ENCODE assay signal across 29 cellular contexts in genomic region chr9:131692612-131692976, GRCh38. TPM values are rescaled to one million over a fixed set of nuclear protein-coding genes. Genes with fewer than 3 reads are reported as not detected.
A peak's percentile ranks its signal among the peaks of the same experiment; 100 is the strongest.
DNase-seq lines count a peak whose midpoint lies in the region; ATAC-seq, FAIRE-seq and TF ChIP-seq lines count a peak whose summit lies in the region.
"Had no signal": no experiment of that assay in that cellular context is flagged by ENCODE, and none has a peak within 500 bp of the region (broad histone marks: within the 10 kb centered on the region; RNA-seq: fewer than 3 reads in every experiment).

No MANE protein-coding gene starts in this region.

- H3K36me3 ChIP-seq in HepG2 (replicated peaks in 1 of 2; ENCODE audit: control insufficient read depth in 1 of 2, insufficient read depth in 2 of 2, low read length in 2 of 2): no peaks in the 10 kb centered on the region

- H3K9me3 Mint-ChIP-seq in T-helper 2 cell treated with Interferon-gamma antibody and Interleukin-4, amounts not matched to agents 5 μg/mL and 100 μg/mL, for 36 hours: no peaks in the 10 kb centered on the region
- H3K9me3 Mint-ChIP-seq: neural crest cell; stimulated activated effector memory CD8-positive, alpha-beta T cell treated with anti-CD3 and anti-CD28 coated beads, Interleukin-12 subunit alpha, Interleukin-12 subunit beta, amount 100 ng/mL, for 72 hours had no signal

- POLR2A ChIA-PET in HepG2 (lab: Yijun Ruan, JAX): interaction anchor here (0.8 kb wide), 1 partner anchor 18 kb away, joined by 4 read pairs; no protein-coding TSS in a partner anchor

- no peak for DNase-seq in T-helper 2 cell treated with Interferon-gamma antibody and Interleukin-4, amounts not matched to agents 5 μg/mL and 100 μg/mL, for 36 hours (ENCODE audit: low spot score)
- DNase-seq in T-helper 2 cell (no peak), caudate nucleus (lab: John Stamatoyannopoulos, UW) (peak in 4 of 61 donors; percentile 15 to 42 (median 26)), HepG2 (ENCODE audit: low spot score) (no peak), GM13976 (ENCODE audit: low spot score) (no peak), substantia nigra (lab: John Stamatoyannopoulos, UW) (no peak), SW480 (ENCODE audit: low spot score) (no peak)
- DNase-seq: activated CD4-positive, alpha-beta T cell treated with anti-CD3 and anti-CD28 coated beads, Interleukin-2, amount 50 U/mL, for 4 hours; activated T-cell treated with anti-CD3 and anti-CD28 coated beads for 4 hours; COR-L47; DND-41; head of caudate nucleus; left ventricle myocardium superior; NCI-H1092 treated with DMSO at 0.1 percent for 48 hours; NCI-H2081 treated with DMSO at 0.1 percent for 48 hours; NCI-H510A; psoas muscle; SJCRH30; stimulated activated CD4-positive, alpha-beta T cell treated with anti-CD3 and anti-CD28 coated beads, Interleukin-1b, Interleukin-23, amount 100 ng/mL, for 48 hours; T-helper 1 cell; testis had no signal

- peaks cover 43% of the 10 kb centered on the region for H3K4me1 ChIP-seq in HepG2 (ENCODE audit: insufficient read depth, low read length)

- no peak overlapping the region for H2AFZ ChIP-seq in HepG2 (ENCODE audit: low read length)

- no peak overlapping the region for H3K9ac ChIP-seq in HepG2 (ENCODE audit: insufficient read depth, low read depth, low read length)

- H3K27ac Mint-ChIP-seq in T-helper 2 cell treated with Interferon-gamma antibody and Interleukin-4, amounts not matched to agents 5 μg/mL and 100 μg/mL, for 36 hours: no peak overlapping the region

- intact Hi-C loops in HepG2 (cut with micrococcal nuclease; ENCODE audit: unreplicated experiment): no loop called here

- TF ChIP-seq POLR2A in HepG2 (IDR thresholded peaks at IDR 0.05; ENCODE audit: insufficient read depth in 1 of 2, low read depth in 2 of 2, low read length in 2 of 2): no peak

- no peaks in the 10 kb centered on the region for H3K27me3 Mint-ChIP-seq in T-helper 2 cell treated with Interferon-gamma antibody and Interleukin-4, amounts not matched to agents 5 μg/mL and 100 μg/mL, for 36 hours (ENCODE audit: low read depth)

- H3K4me1 Mint-ChIP-seq in T-helper 2 cell treated with Interferon-gamma antibody and Interleukin-4, amounts not matched to agents 5 μg/mL and 100 μg/mL, for 36 hours (ENCODE audit: low read depth): peaks cover 74% of the 10 kb centered on the region

- H3K4me3 Mint-ChIP-seq in T-helper 2 cell treated with Interferon-gamma antibody and Interleukin-4, amounts not matched to agents 5 μg/mL and 100 μg/mL, for 36 hours: peak overlapping the region; percentile 19
- H3K4me3 Mint-ChIP-seq: neural crest cell had no signal

- CTCF ChIA-PET in HepG2 (lab: Yijun Ruan, JAX; ENCODE audit: low intra/inter-chr PET ratio, low total read pairs): no interaction called here

- in situ Hi-C loops in HepG2 (cut with HindIII; ENCODE audit: extremely low pct_ligation_motif_present, low pct_unique_long_range_greater_than_20kb) (no loop called here), GM13976 (cut with MboI; ENCODE audit: low sequenced_read_pairs, unreplicated experiment) (no loop called here)

- no peak overlapping the region for H3K4me3 ChIP-seq in HepG2 (replicated peaks in 1 of 3; ENCODE audit: insufficient read depth in 1 of 3, low read depth in 2 of 3, low read length in 3 of 3)
- H3K4me3 ChIP-seq: psoas muscle, SJCRH30, skin epidermis, testis had no signal

- peaks cover 40% of the 10 kb centered on the region for H3K79me2 ChIP-seq in HepG2 (ENCODE audit: insufficient read depth, low read length)

- H3K4me2 ChIP-seq in HepG2 (ENCODE audit: low read depth, low read length): no peak overlapping the region

- H3K9me3 ChIP-seq in HepG2 (ENCODE audit: low read length): no peaks in the 10 kb centered on the region
- H3K9me3 ChIP-seq: psoas muscle, SJCRH30, testis had no signal

- no peak for FAIRE-seq in HepG2 (lab: Jason Lieb, UNC)
- FAIRE-seq: endometrium had no signal

- peaks cover 5% of the 10 kb centered on the region for H4K20me1 ChIP-seq in HepG2 (ENCODE audit: insufficient read depth, low read length)

- TF ChIP-seq EP300 in HepG2 (IDR thresholded peaks at IDR 0.05; ENCODE audit: low read depth in 2 of 2, low read length in 2 of 2): no peak
- no peak for TF ChIP-seq EP300 in HepG2 (CRISPR knock-in tag; IDR thresholded peaks at IDR 0.05; ENCODE audit: borderline replicate concordance)

- no TSS peak for BruUV-seq in HepG2 (replicated peaks; lab: Mats Ljungman, UMichigan)

- WGBS in HepG2 (ENCODE audit: low lambda C conversion rate): 86% methylated on average over 4 of the region's 4 CpGs

- TF ChIP-seq RAD21 in HepG2 (CRISPR knock-in tag; IDR thresholded peaks at IDR 0.05): no peak

- H3K27me3 ChIP-seq in HepG2 (ENCODE audit: control insufficient read depth in 1 of 2, insufficient read depth in 2 of 2, low read length in 2 of 2): no peaks in the 10 kb centered on the region
- H3K27me3 ChIP-seq: SJCRH30, testis had no signal

- H3K27ac ChIP-seq in caudate nucleus (ENCODE audit: low read depth, low read length) (peak overlapping the region; percentile 2), HepG2 (ENCODE audit: extremely low read length, insufficient read depth, low read length) (no peak overlapping the region), substantia nigra (ENCODE audit: low read depth, low read length, poor library complexity, severe bottlenecking) (no peak overlapping the region)
- H3K27ac ChIP-seq: 22Rv1, psoas muscle, SJCRH30, skin epidermis, testis, VCaP had no signal

- H3K36me3 Mint-ChIP-seq in T-helper 2 cell treated with Interferon-gamma antibody and Interleukin-4, amounts not matched to agents 5 μg/mL and 100 μg/mL, for 36 hours (ENCODE audit: low read depth): peaks cover 22% of the 10 kb centered on the region

- ATAC-seq in HepG2 (no peak), GM21381 (IDR thresholded peaks at IDR 0.05; ENCODE audit: unreplicated experiment) (no peak)
- ATAC-seq: left ventricle myocardium superior; Panc1; psoas muscle; stimulated activated effector memory CD8-positive, alpha-beta T cell treated with anti-CD3 and anti-CD28 coated beads, Interleukin-12 subunit alpha, Interleukin-12 subunit beta, amount 100 ng/mL, for 72 hours had no signal

- TF ChIP-seq CTCF in HepG2 (CRISPR knock-in tag; IDR thresholded peaks at IDR 0.05): no peak
- TF ChIP-seq CTCF in GM13976 (IDR thresholded peaks at IDR 0.05; ENCODE audit: borderline replicate concordance, control extremely low read depth, extremely low read depth, insufficient read depth, missing control alignments): no peak

TF ChIP-seq in HepG2, 621 proteins besides CTCF, POLR2A, EP300 and RAD21:
- TF ChIP-seq CEBPG (CRISPR knock-in tag; IDR thresholded peaks at IDR 0.05): peak; percentile 57
- TF ChIP-seq CEBPB (IDR thresholded peaks at IDR 0.05; ENCODE audit: borderline replicate concordance, low read depth, low read length): peak; percentile 64
- no peak for TF ChIP-seq HMG20A (CRISPR knock-in tag; IDR thresholded peaks at IDR 0.05; ENCODE audit: borderline replicate concordance)
- no peak for TF ChIP-seq PBX3 (CRISPR knock-in tag; IDR thresholded peaks at IDR 0.05; ENCODE audit: borderline replicate concordance)
- TF ChIP-seq ZNF563 (CRISPR knock-in tag; IDR thresholded peaks at IDR 0.05): no peak
TF ChIP-seq in HepG2: peak in this region for 2.

RNA-seq across cellular contexts. Expression of gene RAPGEF1, which starts 47.3 kb away (rescaled TPM):
- 21.2 and 21.7 TPM in 2 replicates for total RNA-seq in HepG2 (2016; rRNA removed; fragmentation: Illumina TruSeq; extraction: Trizol)
- total RNA-seq in HepG2 (2016; cell fraction: cytosol; rRNA removed; fragmentation: Illumina TruSeq; extraction: Trizol; ENCODE audit: low read depth): 6.1 and 9.4 TPM in 2 replicates
- 17.2 and 20.5 TPM in 2 replicates for total RNA-seq in HepG2 (2016; cell fraction: insoluble cytoplasmic fraction; rRNA removed; fragmentation: Illumina TruSeq; extraction: Trizol)
- total RNA-seq in HepG2 (2016; cell fraction: membrane; rRNA removed; fragmentation: Illumina TruSeq; extraction: Trizol): 22.7 and 23.5 TPM in 2 replicates
- total RNA-seq in HepG2 (2016; cell fraction: nucleus; rRNA removed; fragmentation: Illumina TruSeq; extraction: Trizol): 15.4 and 18.1 TPM in 2 replicates
- polyA plus RNA-seq in HepG2 (2011; rRNA removed): 38.9 and 46.6 TPM in 2 replicates
- polyA plus RNA-seq in HepG2 (2011; cell fraction: cytosol; rRNA removed): 29.9 and 30.8 TPM in 2 replicates
- 38.0 and 38.2 TPM in 2 replicates for polyA plus RNA-seq in HepG2 (2011; cell fraction: nucleus; rRNA removed)
- polyA plus RNA-seq in HepG2 (2012): 36.7 and 38.5 TPM in 2 replicates
- polyA plus RNA-seq in HepG2 (2016; cell fraction: cytosol; fragmentation: Illumina TruSeq; extraction: Trizol; ENCODE audit: low read depth): 2.1 and 3.2 TPM in 2 replicates
- 16.9 and 24.5 TPM in 2 replicates for polyA plus RNA-seq in HepG2 (2016; cell fraction: insoluble cytoplasmic fraction; fragmentation: Illumina TruSeq; extraction: Trizol; ENCODE audit: low read depth)
- polyA plus RNA-seq in HepG2 (2016; cell fraction: membrane; fragmentation: Illumina TruSeq; extraction: Trizol; ENCODE audit: low read depth): 15.6 and 18.4 TPM in 2 replicates
- 22.7 and 25.7 TPM in 2 replicates for polyA plus RNA-seq in HepG2 (2016; cell fraction: nucleus; fragmentation: Illumina TruSeq; extraction: Trizol; ENCODE audit: insufficient read depth, low read depth)
- 31.8 and 52.5 TPM in 2 replicates for polyA minus RNA-seq in HepG2 (2011; rRNA and poly(A)+ RNA removed; ENCODE audit: low replicate concordance)
- polyA minus RNA-seq in HepG2 (2011; cell fraction: cytosol; rRNA and poly(A)+ RNA removed): 25.4 and 30.6 TPM in 2 replicates
- polyA minus RNA-seq in HepG2 (2011; cell fraction: nucleus; rRNA and poly(A)+ RNA removed): 18.2 and 24.7 TPM in 2 replicates
